Comparison of ENCODE assay signal across 1 cellular context in the genomic region with DNA sequence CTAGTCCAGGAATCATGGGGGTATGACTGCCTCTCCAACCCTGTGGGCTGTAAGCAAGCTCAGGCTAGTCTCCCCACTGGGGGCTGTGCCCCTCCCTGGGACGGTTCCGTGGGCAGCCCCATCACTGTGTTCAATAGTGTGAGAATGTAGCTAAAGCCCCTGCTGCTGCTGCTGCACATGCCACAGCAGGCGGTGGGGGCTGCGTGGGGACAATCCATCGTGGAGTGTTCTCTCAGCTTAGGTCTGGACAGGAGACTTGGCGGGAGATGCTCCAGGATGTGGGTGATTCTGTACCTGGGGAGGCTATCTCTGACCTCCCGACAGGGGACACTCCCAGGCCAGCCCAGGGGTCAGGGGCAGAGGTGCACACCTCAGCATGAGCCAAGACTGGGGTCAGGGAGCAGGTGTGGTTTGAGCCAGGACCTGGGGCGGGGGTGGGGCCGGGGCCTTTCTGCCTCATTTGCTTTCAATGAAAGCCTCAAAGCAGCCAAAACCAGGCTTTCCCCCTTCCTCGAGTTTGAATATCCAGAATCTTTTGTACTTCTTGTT.
TF ChIP-seq lines count a peak whose summit lies in the region.

No MANE protein-coding gene starts in this region.

TF ChIP-seq in IMR-90, 13 proteins besides CTCF, POLR2A, EP300 and RAD21:
- no peak for TF ChIP-seq MAFK (IDR thresholded peaks at IDR 0.05; ENCODE audit: low read depth, low read length)
- TF ChIP-seq, protein P1, sequence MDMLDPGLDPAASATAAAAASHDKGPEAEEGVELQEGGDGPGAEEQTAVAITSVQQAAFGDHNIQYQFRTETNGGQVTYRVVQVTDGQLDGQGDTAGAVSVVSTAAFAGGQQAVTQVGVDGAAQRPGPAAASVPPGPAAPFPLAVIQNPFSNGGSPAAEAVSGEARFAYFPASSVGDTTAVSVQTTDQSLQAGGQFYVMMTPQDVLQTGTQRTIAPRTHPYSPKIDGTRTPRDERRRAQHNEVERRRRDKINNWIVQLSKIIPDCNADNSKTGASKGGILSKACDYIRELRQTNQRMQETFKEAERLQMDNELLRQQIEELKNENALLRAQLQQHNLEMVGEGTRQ (IDR thresholded peaks at IDR 0.05; ENCODE audit: low read depth, low read length) = no peak
- no peak for TF ChIP-seq SMC3 (IDR thresholded peaks at IDR 0.05; ENCODE audit: low read depth, low read length)
- TF ChIP-seq CHD1 (IDR thresholded peaks at IDR 0.05; ENCODE audit: low read depth, low read length) = no peak
- TF ChIP-seq MXI1 (IDR thresholded peaks at IDR 0.05; ENCODE audit: borderline replicate concordance, low read depth, low read length) = no peak
- no peak for TF ChIP-seq CEBPB (IDR thresholded peaks at IDR 0.05; ENCODE audit: low read depth, low read length)
- no peak for TF ChIP-seq BHLHE40 (IDR thresholded peaks at IDR 0.05; ENCODE audit: low read depth, low read length)
- TF ChIP-seq RFX5 (IDR thresholded peaks at IDR 0.05; ENCODE audit: low read depth, low read length) = no peak
- TF ChIP-seq MAZ (IDR thresholded peaks at IDR 0.05; ENCODE audit: borderline replicate concordance, low read depth, low read length) = no peak
- no peak for TF ChIP-seq NFE2L2 (IDR thresholded peaks at IDR 0.05; ENCODE audit: low read depth, low read length)
- TF ChIP-seq RCOR1 (IDR thresholded peaks at IDR 0.05; ENCODE audit: insufficient replicate concordance, low read length) = no peak
- no peak for TF ChIP-seq FOS (IDR thresholded peaks at IDR 0.05; ENCODE audit: low read depth, low read length)
- TF ChIP-seq, protein P2, sequence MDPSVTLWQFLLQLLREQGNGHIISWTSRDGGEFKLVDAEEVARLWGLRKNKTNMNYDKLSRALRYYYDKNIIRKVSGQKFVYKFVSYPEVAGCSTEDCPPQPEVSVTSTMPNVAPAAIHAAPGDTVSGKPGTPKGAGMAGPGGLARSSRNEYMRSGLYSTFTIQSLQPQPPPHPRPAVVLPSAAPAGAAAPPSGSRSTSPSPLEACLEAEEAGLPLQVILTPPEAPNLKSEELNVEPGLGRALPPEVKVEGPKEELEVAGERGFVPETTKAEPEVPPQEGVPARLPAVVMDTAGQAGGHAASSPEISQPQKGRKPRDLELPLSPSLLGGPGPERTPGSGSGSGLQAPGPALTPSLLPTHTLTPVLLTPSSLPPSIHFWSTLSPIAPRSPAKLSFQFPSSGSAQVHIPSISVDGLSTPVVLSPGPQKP (IDR thresholded peaks at IDR 0.05; ENCODE audit: borderline replicate concordance, low read depth, low read length) = no peak
TF ChIP-seq in IMR-90: peak in this region for 0.
